ENCODE assay signal across 14 cellular contexts in genomic region chr13:110410906-110411305, GRCh38.
DNase-seq lines count a peak whose midpoint lies in the region; TF ChIP-seq lines count a peak whose summit lies in the region.
"Had no signal": no experiment of that assay in that cellular context is flagged by ENCODE, and none has a peak within 500 bp of the region (broad histone marks: within the 10 kb centered on the region; RNA-seq: fewer than 3 reads in every experiment).

No MANE protein-coding gene starts in this region.

- H3K4me1 ChIP-seq in Peyer's patch (peaks cover 0 to 20% (median 0%) of the 10 kb centered on the region in 4 donors), muscle layer of colon (ENCODE audit: insufficient read depth, low read length) (peaks cover 71% of the 10 kb centered on the region), testis (peaks cover 28% of the 10 kb centered on the region)

- H3K27ac ChIP-seq in Peyer's patch (peak overlapping the region in 3 of 4 donors; percentile 25 to 89 (median 77)), dorsolateral prefrontal cortex (peak overlapping the region in 31 of 59 donors; percentile 1 to 84 (median 58)), muscle layer of colon (ENCODE audit: low read depth, low read length) (peak overlapping the region; percentile 92), testis (peak overlapping the region; percentile 60 to 84)

- TF ChIP-seq CTCF in Peyer's patch (IDR thresholded peaks at IDR 0.05): no peak
- no peak for TF ChIP-seq CTCF in dorsolateral prefrontal cortex (IDR thresholded peaks at IDR 0.05 in 54 of 56, conservative IDR thresholded peaks at IDR 0.05 in 2 of 56; ENCODE audit: low read depth in 1 of 56, partially characterized antibody in 56 of 56)
- no peak for TF ChIP-seq CTCF in testis (IDR thresholded peaks at IDR 0.05)

- no peak overlapping the region for H3K4me3 ChIP-seq in Peyer's patch
- no peak overlapping the region for H3K4me3 ChIP-seq in dorsolateral prefrontal cortex
- no peak overlapping the region for H3K4me3 ChIP-seq in muscle layer of colon (ENCODE audit: low read depth in 1 of 2, low read length in 2 of 2)
- H3K4me3 ChIP-seq in testis: no peak overlapping the region

- H3K36me3 ChIP-seq in Peyer's patch (no peaks in the 10 kb centered on the region), muscle layer of colon (ENCODE audit: insufficient read depth, low read length) (peaks cover 8% of the 10 kb centered on the region), testis (ENCODE audit: low read depth, missing control alignments) (no peaks in the 10 kb centered on the region)

- DNase-seq in Peyer's patch: no peak
- DNase-seq in dorsolateral prefrontal cortex: no peak
- DNase-seq in testis: no peak
- no peak for DNase-seq in NCI-H748 (lab: John Stamatoyannopoulos, UW; ENCODE audit: unreplicated experiment)
- DNase-seq in NCI-H1092 treated with DMSO at 0.1 percent for 48 hours (lab: John Stamatoyannopoulos, UW): no peak
- no peak for DNase-seq in mucosa of gallbladder (ENCODE audit: low spot score)
- DNase-seq in HUDEP-2 (lab: John Stamatoyannopoulos, UW; ENCODE audit: unreplicated experiment in 76 of 76): no peak
- DNase-seq: activated CD4-positive, alpha-beta T cell treated with anti-CD3 and anti-CD28 coated beads, Interleukin-2, amount 50 U/mL, for 48 hours; activated effector memory CD4-positive, alpha-beta T cell treated with Interleukin-2 at 50 U/mL for 16 hours; H7; islet precursor cell; NCI-H2227 treated with DMSO at 0.1 percent for 48 hours; stimulated activated CD4-positive, alpha-beta T cell treated with anti-CD3 and anti-CD28 coated beads, Interleukin-2, amount 100 ng/mL, for 24 hours had no signal

- H3K9me3 ChIP-seq in Peyer's patch: no peaks in the 10 kb centered on the region
- H3K9me3 ChIP-seq in muscle layer of colon (ENCODE audit: low read length): no peaks in the 10 kb centered on the region
- no peaks in the 10 kb centered on the region for H3K9me3 ChIP-seq in testis

- H3K27me3 ChIP-seq in Peyer's patch: no peaks in the 10 kb centered on the region
- no peaks in the 10 kb centered on the region for H3K27me3 ChIP-seq in dorsolateral prefrontal cortex
- H3K27me3 ChIP-seq in muscle layer of colon (ENCODE audit: control insufficient read depth in 1 of 2, insufficient read depth in 2 of 2, low read length in 2 of 2): no peaks in the 10 kb centered on the region
- H3K27me3 ChIP-seq in testis: no peaks in the 10 kb centered on the region

- intact Hi-C loops in dorsolateral prefrontal cortex (cut with DNase I): loop anchor here in 1 of 2 donors (5.0 kb wide), 1 partner anchor 189 kb away; no protein-coding TSS in a partner anchor
- intact Hi-C loops in testis (cut with DNase I; ENCODE audit: low total_unique reads): loop anchor here (10.0 kb wide), 1 partner anchor 186 kb away; no protein-coding TSS in a partner anchor

- WGBS in testis, 2 donors: 56 to 65% methylated on average over 10 of the region's 10 CpGs

- TF ChIP-seq POLR2A in Peyer's patch (IDR thresholded peaks at IDR 0.05) (no peak), testis (IDR thresholded peaks at IDR 0.05) (no peak)

- H3K9ac ChIP-seq in muscle layer of colon (ENCODE audit: low read length): peak overlapping the region; percentile 31
